12 cellular contexts compared by ENCODE assay signal in genomic region chr17:50893183-50893993, GRCh38. TPM values are rescaled to one million over a fixed set of nuclear protein-coding genes. Genes with fewer than 3 reads are reported as not detected.
DNase-seq lines count a peak whose midpoint lies in the region; ATAC-seq and TF ChIP-seq lines count a peak whose summit lies in the region.
"Had no signal": no experiment of that assay in that cellular context is flagged by ENCODE, and none has a peak within 500 bp of the region (broad histone marks: within the 10 kb centered on the region; RNA-seq: fewer than 3 reads in every experiment).

No MANE protein-coding gene starts in this region.

- H3K4me3 ChIP-seq in mesodermal cell (ENCODE audit: extremely low read depth, insufficient read depth, low read length, poor library complexity, severe bottlenecking) (no peak overlapping the region), tibial nerve (peak overlapping the region in 2 of 4 donors; percentile 2 to 16), lower lobe of right lung (no peak overlapping the region)
- H3K4me3 ChIP-seq: smooth muscle cell, tibial artery had no signal

- TF ChIP-seq EP300 in tibial nerve (IDR thresholded peaks at IDR 0.05) = peak; percentile 82 to 97

- H3K27me3 Mint-ChIP-seq in activated CD4-positive, alpha-beta T cell treated with anti-CD3 and anti-CD28 coated beads for 36 hours = no peaks in the 10 kb centered on the region

- intact Hi-C loops in lower lobe of right lung (cut with DNase I) = no loop called here
- intact Hi-C loops in activated CD4-positive, alpha-beta T cell treated with anti-CD3 and anti-CD28 coated beads for 36 hours (cut with DNase I, micrococcal nuclease) = no loop called here

- peaks cover 11% of the 10 kb centered on the region for H3K4me1 ChIP-seq in mesodermal cell (ENCODE audit: control insufficient read depth, insufficient read depth, low read length, poor library complexity, severe bottlenecking)
- peaks cover 0 to 12% (median 5%) of the 10 kb centered on the region in 4 donors for H3K4me1 ChIP-seq in tibial nerve
- no peaks in the 10 kb centered on the region for H3K4me1 ChIP-seq in lower lobe of right lung

- no peaks in the 10 kb centered on the region for H3K36me3 Mint-ChIP-seq in activated CD4-positive, alpha-beta T cell treated with anti-CD3 and anti-CD28 coated beads for 36 hours (ENCODE audit: low read depth)

- peak overlapping the region; percentile 98 for H3K27ac ChIP-seq in caudate nucleus (ENCODE audit: low read depth, low read length)
- H3K27ac ChIP-seq in mesodermal cell (ENCODE audit: low read depth, low read length, severe bottlenecking) = peak overlapping the region; percentile 74
- H3K27ac ChIP-seq in tibial nerve = peak overlapping the region; percentile 32 to 94 (median 87)
- no peak overlapping the region for H3K27ac ChIP-seq in lower lobe of right lung
- H3K27ac ChIP-seq: tibial artery had no signal

- peak in 1 of 2 donors; percentile 47 for TF ChIP-seq POLR2A in tibial nerve (IDR thresholded peaks at IDR 0.05)

- no peaks in the 10 kb centered on the region for H3K9me3 Mint-ChIP-seq in activated CD4-positive, alpha-beta T cell treated with anti-CD3 and anti-CD28 coated beads for 36 hours (ENCODE audit: low read depth)

- POLR2A ChIA-PET in activated CD4-positive, alpha-beta T cell treated with anti-CD3 and anti-CD28 coated beads for 36 hours (lab: Charles Lee) = no interaction called here

- peak; percentile 66 for DNase-seq in NCI-H2107 treated with DMSO at 0.1 percent for 48 hours (lab: John Stamatoyannopoulos, UW; ENCODE audit: unreplicated experiment)
- DNase-seq in NCI-H2107 (lab: John Stamatoyannopoulos, UW) = no peak
- DNase-seq in caudate nucleus (lab: John Stamatoyannopoulos, UW) = peak in 58 of 61 donors; percentile 27 to 95 (median 82)
- DNase-seq in tibial nerve (ENCODE audit: low spot score in 2 of 2) = peak; percentile 53 to 72
- no peak for DNase-seq in activated CD8-positive, alpha-beta memory T cell treated with anti-CD3 and anti-CD28 coated beads for 24 hours
- no peak for DNase-seq in lower lobe of right lung
- no peak for DNase-seq in activated CD4-positive, alpha-beta T cell treated with anti-CD3 and anti-CD28 coated beads for 36 hours
- DNase-seq: activated CD4-positive, CD25-positive, alpha-beta regulatory T cell treated with anti-CD3 and anti-CD28 coated beads, Interleukin-2, amount 50 U/mL, for 72 hours; NCI-H226 had no signal

- H3K4me1 Mint-ChIP-seq in activated CD4-positive, alpha-beta T cell treated with anti-CD3 and anti-CD28 coated beads for 36 hours = no peaks in the 10 kb centered on the region

- H3K27me3 ChIP-seq in tibial nerve (no peaks in the 10 kb centered on the region), lower lobe of right lung (ENCODE audit: low read depth) (no peaks in the 10 kb centered on the region)
- H3K27me3 ChIP-seq: tibial artery had no signal

- H3K36me3 ChIP-seq in mesodermal cell (ENCODE audit: control insufficient read depth, insufficient read depth, low read length) (no peaks in the 10 kb centered on the region), tibial nerve (no peaks in the 10 kb centered on the region), lower lobe of right lung (no peaks in the 10 kb centered on the region)
- H3K36me3 ChIP-seq: tibial artery had no signal

- TF ChIP-seq CTCF in tibial nerve (IDR thresholded peaks at IDR 0.05) (peak in 1 of 5 experiments; percentile 20), lower lobe of right lung (IDR thresholded peaks at IDR 0.05) (no peak)

- H3K27ac Mint-ChIP-seq in activated CD4-positive, alpha-beta T cell treated with anti-CD3 and anti-CD28 coated beads for 36 hours = no peak overlapping the region

- H3K4me3 Mint-ChIP-seq in activated CD4-positive, alpha-beta T cell treated with anti-CD3 and anti-CD28 coated beads for 36 hours = no peak overlapping the region

- ATAC-seq in lower lobe of right lung = no peak
- ATAC-seq in activated CD4-positive, alpha-beta T cell treated with anti-CD3 and anti-CD28 coated beads for 36 hours = no peak

- no peaks in the 10 kb centered on the region for H3K9me3 ChIP-seq in mesodermal cell (ENCODE audit: control insufficient read depth, low read length)
- no peaks in the 10 kb centered on the region for H3K9me3 ChIP-seq in tibial nerve
- H3K9me3 ChIP-seq in lower lobe of right lung = no peaks in the 10 kb centered on the region
- H3K9me3 ChIP-seq: tibial artery had no signal

- 72 to 74% methylated on average over 26 to 27 of the region's 28 CpGs for WGBS in mesodermal cell (ENCODE audit: insufficient coverage in 2 of 2), 2 experiments
- WGBS in tibial nerve, 2 donors = 51 to 55% methylated on average over 28 of the region's 28 CpGs

- CTCF ChIA-PET in activated CD4-positive, alpha-beta T cell treated with anti-CD3 and anti-CD28 coated beads for 36 hours (lab: Charles Lee) = interaction anchor here (0.7 kb wide), 1 partner anchor 22 kb away, joined by 3 read pairs; no protein-coding TSS in a partner anchor

RNA-seq across cellular contexts. Expression of gene TOB1, which starts 27.2 kb away (rescaled TPM):
- 28.3 TPM for polyA plus RNA-seq in mesodermal cell (2013, experiment 1 of 2)
- polyA plus RNA-seq in mesodermal cell (2013, experiment 2 of 2) = 25.3 TPM
- 100 to 1,000 TPM in 1 of 4 donors, 10 to 100 TPM in 3; 48.6 to 142 (median 81.3) TPM for total RNA-seq in tibial nerve
- total RNA-seq in lower lobe of right lung = 72.9 TPM
- total RNA-seq in activated CD4-positive, alpha-beta T cell treated with anti-CD3 and anti-CD28 coated beads for 36 hours = 10 to 100 TPM; 31.3 to 43.0 TPM

RNA-seq across cellular contexts. Expression of gene WFIKKN2, which starts 58.0 kb away (rescaled TPM):
- not detected for polyA plus RNA-seq in mesodermal cell (2013, experiment 1 of 2)
- polyA plus RNA-seq in mesodermal cell (2013, experiment 2 of 2) = not detected
- total RNA-seq in tibial nerve (1 to 10 TPM in 3 of 4 donors, not detected in 1; 1.0 to 2.2 (median 1.2) TPM), lower lobe of right lung (0.35 TPM)
- total RNA-seq in activated CD4-positive, alpha-beta T cell treated with anti-CD3 and anti-CD28 coated beads for 36 hours = not detected
- total RNA-seq: smooth muscle cell had no signal
- polyA plus RNA-seq: smooth muscle cell had no signal

Comparison
In these comparisons a context has a peak if more than half of its experiments do, and no peak if none do; other contexts are left out.
1. DNase-seq: peak in NCI-H2107 treated with DMSO at 0.1 percent for 48 hours (single experiment), caudate nucleus (58 of 61) and tibial nerve (2 of 2); none in NCI-H2107 (single experiment), activated CD8-positive, alpha-beta memory T cell treated with anti-CD3 and anti-CD28 coated beads for 24 hours (single experiment), lower lobe of right lung (single experiment) and activated CD4-positive, alpha-beta T cell treated with anti-CD3 and anti-CD28 coated beads for 36 hours (single experiment).